Comparison of ENCODE assay signal across 13 cellular contexts in the genomic region with DNA sequence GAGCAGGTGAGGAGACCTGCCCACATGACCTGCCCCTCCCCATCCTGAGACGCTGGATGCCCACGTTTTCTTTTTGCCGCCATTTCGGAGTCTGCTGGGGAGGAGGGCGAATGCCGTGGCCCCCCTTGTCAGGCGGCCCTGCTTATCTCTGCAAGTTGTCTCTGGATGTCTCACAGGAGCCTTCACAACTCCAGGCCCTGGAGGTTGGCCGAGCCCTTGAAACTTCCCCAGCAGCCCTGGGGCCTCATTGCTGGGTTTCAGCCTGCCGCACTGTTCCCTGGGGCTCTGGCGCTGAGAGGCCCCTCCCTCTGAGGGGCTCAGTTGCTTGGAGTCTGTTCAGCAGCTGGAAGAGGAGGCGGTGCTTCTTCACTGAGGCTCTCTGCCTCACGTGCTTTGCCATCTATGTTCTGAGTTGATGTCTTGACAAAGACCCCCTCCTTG. TPM values are rescaled to one million over a fixed set of nuclear protein-coding genes. Genes with fewer than 3 reads are reported as not detected.
DNase-seq lines count a peak whose midpoint lies in the region; ATAC-seq and TF ChIP-seq lines count a peak whose summit lies in the region.
"Had no signal": no experiment of that assay in that cellular context is flagged by ENCODE, and none has a peak within 500 bp of the region (broad histone marks: within the 10 kb centered on the region; RNA-seq: fewer than 3 reads in every experiment).

No MANE protein-coding gene starts in this region.

- H3K9ac ChIP-seq in trophoblast cell (ENCODE audit: low read length), result no peak overlapping the region

- no peak overlapping the region for H4K8ac ChIP-seq in trophoblast cell (ENCODE audit: low read depth, low read length)

- no peak for ATAC-seq in CD8-positive, alpha-beta T cell
- ATAC-seq in activated CD8-positive, alpha-beta T cell treated with anti-CD3 and anti-CD28 coated beads, Interleukin-2, amount 10 ng/mL, durations not matched to agents 7 days and 5 days, result no peak
- ATAC-seq in GM19467 (IDR thresholded peaks at IDR 0.05; ENCODE audit: unreplicated experiment), result no peak
- ATAC-seq: naive thymus-derived CD4-positive, alpha-beta T cell had no signal

- no peaks in the 10 kb centered on the region for H3K79me1 ChIP-seq in trophoblast cell (ENCODE audit: low read length)

- peak overlapping the region; percentile 41 for H3K27ac Mint-ChIP-seq in CD8-positive, alpha-beta T cell
- H3K27ac Mint-ChIP-seq in activated CD8-positive, alpha-beta T cell treated with anti-CD3 and anti-CD28 coated beads, Interleukin-2, amount 10 ng/mL, durations not matched to agents 7 days and 5 days, result no peak overlapping the region
- no peak overlapping the region for H3K27ac Mint-ChIP-seq in nephron progenitor cell
- H3K27ac Mint-ChIP-seq: activated T-helper 2 cell treated with anti-CD3 and anti-CD28 coated beads, Interferon-gamma antibody, Interleukin-2, Interleukin-4, amounts not matched to agents 10 μg/mL and 5 μg/mL and 100 μg/mL, durations not matched to agents 14 hours and 24 hours and 36 hours had no signal

- no peak overlapping the region for H2AFZ ChIP-seq in trophoblast cell (ENCODE audit: insufficient read depth, low read length, poor library complexity)

- no peak overlapping the region for H3K4me2 ChIP-seq in trophoblast cell (ENCODE audit: low read length)

- H3K9me3 Mint-ChIP-seq in CD8-positive, alpha-beta T cell, result no peaks in the 10 kb centered on the region
- no peaks in the 10 kb centered on the region for H3K9me3 Mint-ChIP-seq in activated CD8-positive, alpha-beta T cell treated with anti-CD3 and anti-CD28 coated beads, Interleukin-2, amount 10 ng/mL, durations not matched to agents 7 days and 5 days (ENCODE audit: insufficient read depth)
- peaks cover 31% of the 10 kb centered on the region for H3K9me3 Mint-ChIP-seq in nephron progenitor cell
- H3K9me3 Mint-ChIP-seq: activated T-helper 2 cell treated with anti-CD3 and anti-CD28 coated beads, Interferon-gamma antibody, Interleukin-2, Interleukin-4, amounts not matched to agents 10 μg/mL and 5 μg/mL and 100 μg/mL, durations not matched to agents 14 hours and 24 hours and 36 hours had no signal

- H3K79me2 ChIP-seq in trophoblast cell (ENCODE audit: control insufficient read depth, insufficient read depth, low read length, poor library complexity), result no peaks in the 10 kb centered on the region

- TF ChIP-seq CTCF in CD8-positive, alpha-beta T cell (IDR thresholded peaks at IDR 0.05), result no peak
- TF ChIP-seq CTCF in fibroblast of pulmonary artery (IDR thresholded peaks at IDR 0.05; ENCODE audit: low read length, missing control alignments), result no peak
- no peak for TF ChIP-seq CTCF in nephron progenitor cell (IDR thresholded peaks at IDR 0.05)

- DNase-seq in CD8-positive, alpha-beta T cell, result no peak
- DNase-seq in RPMI7951 (ENCODE audit: low read depth), result peak; percentile 91
- peak; percentile 58 for DNase-seq in fibroblast of pulmonary artery (ENCODE audit: low read depth)
- peak; percentile 62 to 79 for DNase-seq in trophoblast cell
- DNase-seq in activated CD8-positive, alpha-beta T cell treated with anti-CD3 and anti-CD28 coated beads, Interleukin-2, amount 10 ng/mL, durations not matched to agents 7 days and 5 days, result no peak
- no peak for DNase-seq in NCI-H187 (lab: John Stamatoyannopoulos, UW)
- DNase-seq in nephron progenitor cell, result no peak
- DNase-seq: COR-L47; naive thymus-derived CD4-positive, alpha-beta T cell; NCI-H1436 had no signal

- no peaks in the 10 kb centered on the region for H3K9me3 ChIP-seq in CD8-positive, alpha-beta T cell (ENCODE audit: low read length)
- H3K9me3 ChIP-seq in trophoblast cell (ENCODE audit: insufficient read depth, low read depth, low read length), result peaks cover 3% of the 10 kb centered on the region

- H2BK120ac ChIP-seq in trophoblast cell (ENCODE audit: insufficient read depth, low read length, poor library complexity), result no peak overlapping the region

- no peak overlapping the region for H3K18ac ChIP-seq in trophoblast cell (ENCODE audit: low read length)

- no peak overlapping the region for H3K23ac ChIP-seq in trophoblast cell (ENCODE audit: low read length)

- intact Hi-C loops in CD8-positive, alpha-beta T cell (cut with DNase I, micrococcal nuclease), result loop anchor here in 1 of 2 experiments (10.0 kb wide), 1 partner anchor 955 kb away; no protein-coding TSS in a partner anchor

- H2AK5ac ChIP-seq in trophoblast cell (ENCODE audit: low read length), result no peak overlapping the region

- H3K27me3 Mint-ChIP-seq in CD8-positive, alpha-beta T cell (ENCODE audit: low read depth), result no peaks in the 10 kb centered on the region
- no peaks in the 10 kb centered on the region for H3K27me3 Mint-ChIP-seq in activated CD8-positive, alpha-beta T cell treated with anti-CD3 and anti-CD28 coated beads, Interleukin-2, amount 10 ng/mL, durations not matched to agents 7 days and 5 days (ENCODE audit: low read depth)
- H3K27me3 Mint-ChIP-seq in nephron progenitor cell (ENCODE audit: low read depth, poor library complexity), result peaks cover 10% of the 10 kb centered on the region
- H3K27me3 Mint-ChIP-seq: naive thymus-derived CD4-positive, alpha-beta T cell had no signal

- H4K12ac ChIP-seq in trophoblast cell (ENCODE audit: low read depth, low read length), result no peak overlapping the region

- H3K27ac ChIP-seq in CD8-positive, alpha-beta T cell (ENCODE audit: low read depth, low read length), result no peak overlapping the region
- no peak overlapping the region for H3K27ac ChIP-seq in trophoblast cell (ENCODE audit: low read depth, low read length)

- POLR2A ChIA-PET in CD8-positive, alpha-beta T cell (lab: Charles Lee), result no interaction called here
- POLR2A ChIA-PET in activated CD8-positive, alpha-beta T cell treated with anti-CD3 and anti-CD28 coated beads, Interleukin-2, amount 10 ng/mL, durations not matched to agents 7 days and 5 days (lab: Charles Lee), result interaction anchor here (0.6 kb wide), 1 partner anchor 612 kb away, joined by 3 read pairs; no protein-coding TSS in a partner anchor

- no peaks in the 10 kb centered on the region for H3K27me3 ChIP-seq in CD8-positive, alpha-beta T cell (ENCODE audit: insufficient read depth, low read length)
- H3K27me3 ChIP-seq in trophoblast cell (ENCODE audit: insufficient read depth, low read length), result no peaks in the 10 kb centered on the region

- H2BK5ac ChIP-seq in trophoblast cell (ENCODE audit: low read depth, low read length, poor library complexity), result no peak overlapping the region

- no peak overlapping the region for H4K91ac ChIP-seq in trophoblast cell (ENCODE audit: low read depth, low read length)

- no peaks in the 10 kb centered on the region for H3K36me3 ChIP-seq in CD8-positive, alpha-beta T cell (ENCODE audit: insufficient read depth, low read length)
- H3K36me3 ChIP-seq in trophoblast cell (ENCODE audit: control insufficient read depth in 1 of 2, insufficient read depth in 2 of 2, low read length in 2 of 2), result no peaks in the 10 kb centered on the region

- H3K4me1 ChIP-seq in CD8-positive, alpha-beta T cell (ENCODE audit: insufficient read depth, low read length), result no peaks in the 10 kb centered on the region
- H3K4me1 ChIP-seq in trophoblast cell (ENCODE audit: control insufficient read depth in 1 of 2, insufficient read depth in 2 of 2, low read length in 2 of 2), result peaks cover 0 to 8% of the 10 kb centered on the region in 2 experiments

- no peak overlapping the region for H3K4me3 Mint-ChIP-seq in CD8-positive, alpha-beta T cell
- no peak overlapping the region for H3K4me3 Mint-ChIP-seq in activated CD8-positive, alpha-beta T cell treated with anti-CD3 and anti-CD28 coated beads, Interleukin-2, amount 10 ng/mL, durations not matched to agents 7 days and 5 days
- H3K4me3 Mint-ChIP-seq in nephron progenitor cell, result no peak overlapping the region
- H3K4me3 Mint-ChIP-seq: naive thymus-derived CD4-positive, alpha-beta T cell had no signal

- H3K4me1 Mint-ChIP-seq in CD8-positive, alpha-beta T cell (ENCODE audit: low read depth), result peaks cover 6% of the 10 kb centered on the region
- H3K4me1 Mint-ChIP-seq in activated CD8-positive, alpha-beta T cell treated with anti-CD3 and anti-CD28 coated beads, Interleukin-2, amount 10 ng/mL, durations not matched to agents 7 days and 5 days (ENCODE audit: low read depth), result no peaks in the 10 kb centered on the region
- peaks cover 22% of the 10 kb centered on the region for H3K4me1 Mint-ChIP-seq in nephron progenitor cell

- H3K4me3 ChIP-seq in CD8-positive, alpha-beta T cell (ENCODE audit: low read depth, low read length), result no peak overlapping the region
- H3K4me3 ChIP-seq in fibroblast of pulmonary artery (replicated peaks; ENCODE audit: low read depth, low read length) (no peak overlapping the region), trophoblast cell (ENCODE audit: low read depth, low read length) (no peak overlapping the region)

- no peaks in the 10 kb centered on the region for H3K36me3 Mint-ChIP-seq in CD8-positive, alpha-beta T cell
- H3K36me3 Mint-ChIP-seq in activated CD8-positive, alpha-beta T cell treated with anti-CD3 and anti-CD28 coated beads, Interleukin-2, amount 10 ng/mL, durations not matched to agents 7 days and 5 days (ENCODE audit: low read depth), result no peaks in the 10 kb centered on the region
- peaks cover 4% of the 10 kb centered on the region for H3K36me3 Mint-ChIP-seq in nephron progenitor cell (ENCODE audit: low read depth)

- CTCF ChIA-PET in CD8-positive, alpha-beta T cell (lab: Charles Lee), result interaction anchor here (1.0 to 1.6 kb wide), 3 partner anchors 9 to 68 kb away, joined by 3 to 5 read pairs (median 3); no protein-coding TSS in a partner anchor
- CTCF ChIA-PET in activated CD8-positive, alpha-beta T cell treated with anti-CD3 and anti-CD28 coated beads, Interleukin-2, amount 10 ng/mL, durations not matched to agents 7 days and 5 days (lab: Charles Lee), result no interaction called here

- H3K14ac ChIP-seq in trophoblast cell (ENCODE audit: low read length), result no peak overlapping the region

- H3K4ac ChIP-seq in trophoblast cell (ENCODE audit: low read depth, low read length), result no peak overlapping the region

- WGBS in trophoblast cell (ENCODE audit: extremely low coverage, insufficient coverage, insufficient read length), result no CpG with 5 or more reads among the region's 12 CpGs

- H2BK12ac ChIP-seq in trophoblast cell (ENCODE audit: low read length), result no peak overlapping the region

RNA-seq across cellular contexts. Expression of gene ZBTB21, which starts 29.8 kb away (rescaled TPM):
- total RNA-seq in CD8-positive, alpha-beta T cell, result 100 to 1,000 TPM; 130 to 141 TPM
- 13.4 and 15.7 TPM in 2 replicates for total RNA-seq in RPMI7951 (2014; rRNA removed; shearing (Covaris generic))
- 7.5 TPM in 2 replicates for polyA plus RNA-seq in trophoblast cell (2013)
- total RNA-seq in activated CD8-positive, alpha-beta T cell treated with anti-CD3 and anti-CD28 coated beads, Interleukin-2, amount 10 ng/mL, durations not matched to agents 7 days and 5 days, result 10 to 100 TPM; 19.5 to 23.6 TPM

RNA-seq across cellular contexts. Expression of gene UMODL1, which starts 31.2 kb away (rescaled TPM):
- total RNA-seq in CD8-positive, alpha-beta T cell, result under 1 TPM; 0.50 to 0.54 TPM
- not detected in 2 replicates for total RNA-seq in RPMI7951 (2014; rRNA removed; shearing (Covaris generic))
- not detected in 2 replicates for polyA plus RNA-seq in trophoblast cell (2013)
- total RNA-seq in activated CD8-positive, alpha-beta T cell treated with anti-CD3 and anti-CD28 coated beads, Interleukin-2, amount 10 ng/mL, durations not matched to agents 7 days and 5 days, result not detected
- total RNA-seq: activated T-helper 2 cell treated with anti-CD3 and anti-CD28 coated beads, Interferon-gamma antibody, Interleukin-2, Interleukin-4, amounts not matched to agents 10 μg/mL and 5 μg/mL and 100 μg/mL, durations not matched to agents 14 hours and 24 hours and 36 hours; epithelial cell of proximal tubule had no signal

Comparison
In these comparisons a context has a peak if more than half of its experiments do, and no peak if none do; other contexts are left out.
1. DNase-seq: peak in RPMI7951 (single experiment), fibroblast of pulmonary artery (single experiment) and trophoblast cell (2 of 2); none in CD8-positive, alpha-beta T cell (0 of 7), activated CD8-positive, alpha-beta T cell treated with anti-CD3 and anti-CD28 coated beads, Interleukin-2, amount 10 ng/mL, durations not matched to agents 7 days and 5 days (single experiment), NCI-H187 (0 of 2) and nephron progenitor cell (single experiment).